1 cellular context compared by ENCODE assay signal in genomic region chr14:77478796-77479195, GRCh38.
TF ChIP-seq lines count a peak whose summit lies in the region.

No MANE protein-coding gene starts in this region.

TF ChIP-seq in HepG2, 621 proteins besides CTCF, POLR2A, EP300 and RAD21:
- TF ChIP-seq ZSCAN22 (CRISPR knock-in tag; IDR thresholded peaks at IDR 0.05) (no peak), ZNF652 (CRISPR knock-in tag; IDR thresholded peaks at IDR 0.05; ENCODE audit: borderline replicate concordance, low read depth) (no peak), PPARG (CRISPR knock-in tag; conservative IDR thresholded peaks at IDR 0.05) (no peak), ZNF264 (CRISPR knock-in tag; IDR thresholded peaks at IDR 0.05) (no peak), SPEN (CRISPR knock-in tag; IDR thresholded peaks at IDR 0.05; ENCODE audit: low read depth) (no peak), HES4 (CRISPR knock-in tag; IDR thresholded peaks at IDR 0.05; ENCODE audit: borderline replicate concordance) (no peak), HHEX (CRISPR knock-in tag; IDR thresholded peaks at IDR 0.05) (no peak), ZNF841 (CRISPR knock-in tag; IDR thresholded peaks at IDR 0.05; ENCODE audit: borderline replicate concordance) (no peak), TBX3 (IDR thresholded peaks at IDR 0.05; ENCODE audit: borderline replicate concordance) (no peak), ZNF749 (CRISPR knock-in tag; IDR thresholded peaks at IDR 0.05; ENCODE audit: borderline replicate concordance) (no peak), LBX2 (CRISPR knock-in tag; IDR thresholded peaks at IDR 0.05; ENCODE audit: borderline replicate concordance) (no peak), ZFP36 (IDR thresholded peaks at IDR 0.05; ENCODE audit: borderline replicate concordance, low read depth, low read length, partially characterized antibody) (no peak), ZHX2 (IDR thresholded peaks at IDR 0.05; ENCODE audit: low read depth) (no peak), ZHX2 (CRISPR knock-in tag; IDR thresholded peaks at IDR 0.05; ENCODE audit: borderline replicate concordance) (no peak)
TF ChIP-seq in HepG2: peak in this region for 0.
